Comparison of ENCODE assay signal across 2 cellular contexts in genomic region chr7:92133737-92134270, GRCh38.
TF ChIP-seq lines count a peak whose summit lies in the region.

No MANE protein-coding gene starts in this region.

TF ChIP-seq in A549, 52 proteins besides CTCF, POLR2A, EP300 and RAD21:
- TF ChIP-seq HOXB5 (CRISPR knock-in tag; IDR thresholded peaks at IDR 0.05) (0 out of 2 replicates have a peak, but pooled peaks have one; percentile 34), POLR2AphosphoS2 (conservative IDR thresholded peaks at IDR 0.05; ENCODE audit: low read length) (no peak), HDAC2 (IDR thresholded peaks at IDR 0.05) (no peak), TFCP2L1 (CRISPR knock-in tag; IDR thresholded peaks at IDR 0.05) (peak; percentile 37; the same call in 1 of the 2 replicates), GATA3 (IDR thresholded peaks at IDR 0.05; ENCODE audit: borderline replicate concordance) (no peak), E2F6 (IDR thresholded peaks at IDR 0.05; ENCODE audit: borderline replicate concordance, low read depth) (no peak), FOSL2 (IDR thresholded peaks at IDR 0.05) (no peak), FOSL2 (CRISPR knock-in tag; IDR thresholded peaks at IDR 0.05) (peak; percentile 14; the same call in 1 of the 2 replicates), CHD4 (IDR thresholded peaks at IDR 0.05; ENCODE audit: borderline replicate concordance) (no peak)
- TF ChIP-seq, protein P1, sequence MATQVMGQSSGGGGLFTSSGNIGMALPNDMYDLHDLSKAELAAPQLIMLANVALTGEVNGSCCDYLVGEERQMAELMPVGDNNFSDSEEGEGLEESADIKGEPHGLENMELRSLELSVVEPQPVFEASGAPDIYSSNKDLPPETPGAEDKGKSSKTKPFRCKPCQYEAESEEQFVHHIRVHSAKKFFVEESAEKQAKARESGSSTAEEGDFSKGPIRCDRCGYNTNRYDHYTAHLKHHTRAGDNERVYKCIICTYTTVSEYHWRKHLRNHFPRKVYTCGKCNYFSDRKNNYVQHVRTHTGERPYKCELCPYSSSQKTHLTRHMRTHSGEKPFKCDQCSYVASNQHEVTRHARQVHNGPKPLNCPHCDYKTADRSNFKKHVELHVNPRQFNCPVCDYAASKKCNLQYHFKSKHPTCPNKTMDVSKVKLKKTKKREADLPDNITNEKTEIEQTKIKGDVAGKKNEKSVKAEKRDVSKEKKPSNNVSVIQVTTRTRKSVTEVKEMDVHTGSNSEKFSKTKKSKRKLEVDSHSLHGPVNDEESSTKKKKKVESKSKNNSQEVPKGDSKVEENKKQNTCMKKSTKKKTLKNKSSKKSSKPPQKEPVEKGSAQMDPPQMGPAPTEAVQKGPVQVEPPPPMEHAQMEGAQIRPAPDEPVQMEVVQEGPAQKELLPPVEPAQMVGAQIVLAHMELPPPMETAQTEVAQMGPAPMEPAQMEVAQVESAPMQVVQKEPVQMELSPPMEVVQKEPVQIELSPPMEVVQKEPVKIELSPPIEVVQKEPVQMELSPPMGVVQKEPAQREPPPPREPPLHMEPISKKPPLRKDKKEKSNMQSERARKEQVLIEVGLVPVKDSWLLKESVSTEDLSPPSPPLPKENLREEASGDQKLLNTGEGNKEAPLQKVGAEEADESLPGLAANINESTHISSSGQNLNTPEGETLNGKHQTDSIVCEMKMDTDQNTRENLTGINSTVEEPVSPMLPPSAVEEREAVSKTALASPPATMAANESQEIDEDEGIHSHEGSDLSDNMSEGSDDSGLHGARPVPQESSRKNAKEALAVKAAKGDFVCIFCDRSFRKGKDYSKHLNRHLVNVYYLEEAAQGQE (IDR thresholded peaks at IDR 0.05): no peak
- TF ChIP-seq, protein P2, sequence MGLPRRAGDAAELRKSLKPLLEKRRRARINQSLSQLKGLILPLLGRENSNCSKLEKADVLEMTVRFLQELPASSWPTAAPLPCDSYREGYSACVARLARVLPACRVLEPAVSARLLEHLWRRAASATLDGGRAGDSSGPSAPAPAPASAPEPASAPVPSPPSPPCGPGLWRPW (IDR thresholded peaks at IDR 0.05): no peak

TF ChIP-seq in HepG2, 621 proteins besides CTCF, POLR2A, EP300 and RAD21 (continues in another document):
- TF ChIP-seq SOX5 (CRISPR knock-in tag; IDR thresholded peaks at IDR 0.05; ENCODE audit: borderline replicate concordance) (no peak), XRCC5 (optimal IDR thresholded peaks at IDR 0.05; ENCODE audit: low read length) (peak; percentile 62), HMG20B (CRISPR knock-in tag; conservative IDR thresholded peaks at IDR 0.05) (peak; percentile 19; the same call in 1 of the 2 replicates), MEF2D (CRISPR knock-in tag; IDR thresholded peaks at IDR 0.05) (no peak), MED13 (CRISPR knock-in tag; IDR thresholded peaks at IDR 0.05) (no peak), GZF1 (CRISPR knock-in tag; IDR thresholded peaks at IDR 0.05) (0 out of 2 replicates have a peak, but pooled peaks have one; percentile 36), ZNF546 (CRISPR knock-in tag; conservative IDR thresholded peaks at IDR 0.05) (0 out of 2 replicates have a peak, but pooled peaks have one; percentile 51), BRD4 (CRISPR knock-in tag; IDR thresholded peaks at IDR 0.05) (peak; percentile 43; the same call in 1 of the 2 replicates), ZNF30 (CRISPR knock-in tag; IDR thresholded peaks at IDR 0.05) (0 out of 2 replicates have a peak, but pooled peaks have one; percentile 26), ZNF441 (CRISPR knock-in tag; IDR thresholded peaks at IDR 0.05; ENCODE audit: borderline replicate concordance) (0 out of 2 replicates have a peak, but pooled peaks have one; percentile 19), MIER3 (CRISPR knock-in tag; IDR thresholded peaks at IDR 0.05; ENCODE audit: borderline replicate concordance) (0 out of 2 replicates have a peak, but pooled peaks have one; percentile 24), ATRX (CRISPR knock-in tag; IDR thresholded peaks at IDR 0.05; ENCODE audit: borderline replicate concordance) (no peak), SAFB2 (CRISPR knock-in tag; IDR thresholded peaks at IDR 0.05; ENCODE audit: borderline replicate concordance, low read depth) (no peak), HDAC1 (CRISPR knock-in tag; IDR thresholded peaks at IDR 0.05) (peak; percentile 61), ZMAT3 (CRISPR knock-in tag; conservative IDR thresholded peaks at IDR 0.05) (no peak), STAG1 (CRISPR knock-in tag; IDR thresholded peaks at IDR 0.05) (peak; percentile 57), CAMTA2 (CRISPR knock-in tag; IDR thresholded peaks at IDR 0.05; ENCODE audit: borderline replicate concordance) (peak; percentile 80; the same call in 1 of the 2 replicates), KDM2A (CRISPR knock-in tag; IDR thresholded peaks at IDR 0.05; ENCODE audit: borderline replicate concordance, low read depth) (peak; percentile 46), ETV6 (CRISPR knock-in tag; conservative IDR thresholded peaks at IDR 0.05) (0 out of 2 replicates have a peak, but pooled peaks have one; percentile 66), FOXC1 (CRISPR knock-in tag; IDR thresholded peaks at IDR 0.05; ENCODE audit: borderline replicate concordance) (peak; percentile 48; the same call in 1 of the 2 replicates), RXRA (CRISPR knock-in tag; IDR thresholded peaks at IDR 0.05) (0 out of 2 replicates have a peak, but pooled peaks have one; percentile 17), ZNF580 (CRISPR knock-in tag; IDR thresholded peaks at IDR 0.05; ENCODE audit: borderline replicate concordance, low read depth) (peak; percentile 39; the same call in 1 of the 2 replicates), ZNF274 (CRISPR knock-in tag; IDR thresholded peaks at IDR 0.05) (peak; percentile 58; the same call in 1 of the 2 replicates), ZNF720 (CRISPR knock-in tag; IDR thresholded peaks at IDR 0.05) (0 out of 2 replicates have a peak, but pooled peaks have one; percentile 10), KDM5A (IDR thresholded peaks at IDR 0.05; ENCODE audit: borderline replicate concordance, low read length) (no peak; the same call in 1 of the 2 replicates), ATF7-NPFF (CRISPR knock-in tag; IDR thresholded peaks at IDR 0.05; ENCODE audit: low read depth) (peak; percentile 52; the same call in 1 of the 2 replicates), RARA (CRISPR knock-in tag; IDR thresholded peaks at IDR 0.05) (peak; percentile 30; the same call in 1 of the 2 replicates), HOXA7 (CRISPR knock-in tag; IDR thresholded peaks at IDR 0.05) (peak; percentile 66; the same call in 1 of the 2 replicates), ZSCAN29 (CRISPR knock-in tag; conservative IDR thresholded peaks at IDR 0.05) (peak; percentile 9; the same call in 1 of the 2 replicates), GATAD1 (CRISPR knock-in tag; IDR thresholded peaks at IDR 0.05) (peak; percentile 54), ZNF710 (CRISPR knock-in tag; IDR thresholded peaks at IDR 0.05; ENCODE audit: borderline replicate concordance) (peak; percentile 54; the same call in 1 of the 2 replicates), ZNF619 (CRISPR knock-in tag; IDR thresholded peaks at IDR 0.05) (peak; percentile 44; the same call in 1 of the 2 replicates), ESRRA (CRISPR knock-in tag; IDR thresholded peaks at IDR 0.05; ENCODE audit: low read depth) (0 out of 2 replicates have a peak, but pooled peaks have one; percentile 13), SATB2 (CRISPR knock-in tag; IDR thresholded peaks at IDR 0.05) (no peak), ZNF776 (CRISPR knock-in tag; IDR thresholded peaks at IDR 0.05) (peak; percentile 56; the same call in 1 of the 2 replicates), ZNF747 (CRISPR knock-in tag; IDR thresholded peaks at IDR 0.05; ENCODE audit: borderline replicate concordance) (peak; percentile 9; the same call in 1 of the 2 replicates), HMGXB4 (CRISPR knock-in tag; IDR thresholded peaks at IDR 0.05; ENCODE audit: borderline replicate concordance in 1 of 2, low read depth in 1 of 2) (peak; percentile 96 to 99), ARNT2 (CRISPR knock-in tag; IDR thresholded peaks at IDR 0.05; ENCODE audit: low read depth) (peak; percentile 33; the same call in 1 of the 2 replicates), ZNF333 (CRISPR knock-in tag; IDR thresholded peaks at IDR 0.05; ENCODE audit: borderline replicate concordance) (peak; percentile 64), TARDBP (CRISPR knock-in tag; IDR thresholded peaks at IDR 0.05) (peak; percentile 27; the same call in 1 of the 2 replicates), KDM6A (CRISPR knock-in tag; IDR thresholded peaks at IDR 0.05; ENCODE audit: low read depth) (no peak; the same call in 1 of the 2 replicates), SMAD1 (CRISPR knock-in tag; IDR thresholded peaks at IDR 0.05; ENCODE audit: borderline replicate concordance, low read depth) (peak; percentile 28; the same call in 1 of the 2 replicates), ZSCAN25 (CRISPR knock-in tag; IDR thresholded peaks at IDR 0.05) (peak; percentile 55; the same call in 1 of the 2 replicates), PHF20 (CRISPR knock-in tag; IDR thresholded peaks at IDR 0.05) (peak; percentile 39), POGK (CRISPR knock-in tag; conservative IDR thresholded peaks at IDR 0.05) (0 out of 2 replicates have a peak, but pooled peaks have one; percentile 22)
- TF ChIP-seq, protein P3, sequence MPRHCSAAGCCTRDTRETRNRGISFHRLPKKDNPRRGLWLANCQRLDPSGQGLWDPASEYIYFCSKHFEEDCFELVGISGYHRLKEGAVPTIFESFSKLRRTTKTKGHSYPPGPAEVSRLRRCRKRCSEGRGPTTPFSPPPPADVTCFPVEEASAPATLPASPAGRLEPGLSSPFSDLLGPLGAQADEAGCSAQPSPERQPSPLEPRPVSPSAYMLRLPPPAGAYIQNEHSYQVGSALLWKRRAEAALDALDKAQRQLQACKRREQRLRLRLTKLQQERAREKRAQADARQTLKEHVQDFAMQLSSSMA (CRISPR knock-in tag; IDR thresholded peaks at IDR 0.05): peak; percentile 69
- TF ChIP-seq, protein P4, sequence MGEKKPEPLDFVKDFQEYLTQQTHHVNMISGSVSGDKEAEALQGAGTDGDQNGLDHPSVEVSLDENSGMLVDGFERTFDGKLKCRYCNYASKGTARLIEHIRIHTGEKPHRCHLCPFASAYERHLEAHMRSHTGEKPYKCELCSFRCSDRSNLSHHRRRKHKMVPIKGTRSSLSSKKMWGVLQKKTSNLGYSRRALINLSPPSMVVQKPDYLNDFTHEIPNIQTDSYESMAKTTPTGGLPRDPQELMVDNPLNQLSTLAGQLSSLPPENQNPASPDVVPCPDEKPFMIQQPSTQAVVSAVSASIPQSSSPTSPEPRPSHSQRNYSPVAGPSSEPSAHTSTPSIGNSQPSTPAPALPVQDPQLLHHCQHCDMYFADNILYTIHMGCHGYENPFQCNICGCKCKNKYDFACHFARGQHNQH (CRISPR knock-in tag; IDR thresholded peaks at IDR 0.05): peak; percentile 22; the same call in 1 of the 2 replicates
- TF ChIP-seq, protein P5, sequence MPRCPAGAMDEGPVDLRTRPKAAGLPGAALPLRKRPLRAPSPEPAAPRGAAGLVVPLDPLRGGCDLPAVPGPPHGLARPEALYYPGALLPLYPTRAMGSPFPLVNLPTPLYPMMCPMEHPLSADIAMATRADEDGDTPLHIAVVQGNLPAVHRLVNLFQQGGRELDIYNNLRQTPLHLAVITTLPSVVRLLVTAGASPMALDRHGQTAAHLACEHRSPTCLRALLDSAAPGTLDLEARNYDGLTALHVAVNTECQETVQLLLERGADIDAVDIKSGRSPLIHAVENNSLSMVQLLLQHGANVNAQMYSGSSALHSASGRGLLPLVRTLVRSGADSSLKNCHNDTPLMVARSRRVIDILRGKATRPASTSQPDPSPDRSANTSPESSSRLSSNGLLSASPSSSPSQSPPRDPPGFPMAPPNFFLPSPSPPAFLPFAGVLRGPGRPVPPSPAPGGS (CRISPR knock-in tag; IDR thresholded peaks at IDR 0.05): peak; percentile 79; the same call in 1 of the 2 replicates
